9 cellular contexts compared by ENCODE assay signal in the genomic region with DNA sequence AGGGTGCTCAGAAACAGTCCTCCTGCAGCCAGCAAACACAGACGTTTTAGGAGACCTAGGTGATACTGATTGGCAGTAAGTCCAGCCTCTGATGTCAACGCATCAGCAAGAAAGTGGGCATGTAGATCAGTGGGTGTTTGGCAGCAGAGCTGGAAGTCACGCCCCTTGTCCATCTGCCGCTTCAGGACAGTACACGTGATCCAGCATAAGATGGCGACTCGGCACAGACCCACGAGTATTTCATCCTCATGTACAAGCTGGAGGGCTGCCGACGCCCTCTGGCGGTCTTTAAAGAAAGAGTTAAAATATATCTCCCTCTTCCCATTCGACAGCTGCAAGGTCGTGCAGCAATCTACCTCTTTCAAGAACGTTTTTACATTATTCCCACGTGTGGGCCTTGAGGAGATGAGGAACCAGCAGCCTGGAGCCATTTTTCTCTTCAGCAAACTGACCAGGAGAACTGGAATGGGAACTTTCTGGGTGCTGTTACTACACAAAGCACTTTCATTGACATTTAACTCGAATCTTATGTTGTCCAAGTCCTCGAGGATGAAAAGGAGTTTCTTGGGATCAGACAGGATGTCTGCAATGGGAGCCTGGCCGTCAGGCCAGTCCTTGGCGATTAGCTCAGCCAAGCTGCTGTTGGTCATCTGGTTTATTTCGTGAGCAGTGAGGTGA. TPM values are rescaled to one million over a fixed set of nuclear protein-coding genes. Genes with fewer than 3 reads are reported as not detected.
DNase-seq lines count a peak whose midpoint lies in the region; ATAC-seq and TF ChIP-seq lines count a peak whose summit lies in the region.
"Had no signal": no experiment of that assay in that cellular context is flagged by ENCODE, and none has a peak within 500 bp of the region (broad histone marks: within the 10 kb centered on the region; RNA-seq: fewer than 3 reads in every experiment).

No MANE protein-coding gene starts in this region.

- no peaks in the 10 kb centered on the region for H3K36me3 ChIP-seq in ACC112 (ENCODE audit: insufficient read depth, low read length)
- H3K36me3 ChIP-seq in naive thymus-derived CD4-positive, alpha-beta T cell (ENCODE audit: control insufficient read depth in 2 of 3, insufficient read depth in 3 of 3, low read length in 3 of 3) = no peaks in the 10 kb centered on the region
- H3K36me3 ChIP-seq: upper lobe of left lung had no signal

- CTCF ChIA-PET in naive thymus-derived CD4-positive, alpha-beta T cell (lab: Charles Lee) = interaction anchor here (1.4 to 1.5 kb wide), 2 partner anchors 175 to 177 kb away, joined by 3 to 7 read pairs; no protein-coding TSS in a partner anchor

- DNase-seq in NCI-H1092 (lab: John Stamatoyannopoulos, UW) (peak; percentile 86), SHP77 treated with DMSO at 0.1 percent for 48 hours (lab: John Stamatoyannopoulos, UW) (peak; percentile 95), dermis microvascular lymphatic vessel endothelial cell (ENCODE audit: low read depth in 2 of 2) (peak; percentile 77 to 78)
- peak in 6 of 9 donors; percentile 0 to 13 (median 8) for DNase-seq in naive thymus-derived CD4-positive, alpha-beta T cell

- peaks cover 0 to 38% (median 16%) of the 10 kb centered on the region in 5 donors for H3K27me3 Mint-ChIP-seq in naive thymus-derived CD4-positive, alpha-beta T cell

- H3K4me1 ChIP-seq in ACC112 (ENCODE audit: control insufficient read depth, insufficient read depth, low read length, unreplicated experiment) = no peaks in the 10 kb centered on the region
- H3K4me1 ChIP-seq in naive thymus-derived CD4-positive, alpha-beta T cell (ENCODE audit: control insufficient read depth in 2 of 2, insufficient read depth in 2 of 2, low read length in 2 of 2) = no peaks in the 10 kb centered on the region
- H3K4me1 ChIP-seq: upper lobe of left lung had no signal

- peak; percentile 49 for ATAC-seq in naive thymus-derived CD4-positive, alpha-beta T cell
- ATAC-seq in GM21447 (IDR thresholded peaks at IDR 0.05; ENCODE audit: unreplicated experiment) (no peak), GM19351 (IDR thresholded peaks at IDR 0.05; ENCODE audit: unreplicated experiment) (no peak)

- peak overlapping the region; percentile 14 for H2AFZ ChIP-seq in ACC112 (ENCODE audit: low read length, unreplicated experiment)

- H3K4me3 ChIP-seq in ACC112 (ENCODE audit: low read depth, low read length) = no peak overlapping the region
- no peak overlapping the region for H3K4me3 ChIP-seq in naive thymus-derived CD4-positive, alpha-beta T cell (ENCODE audit: low read length)
- H3K4me3 ChIP-seq: upper lobe of left lung had no signal

- peaks cover 0 to 5% (median 0%) of the 10 kb centered on the region in 5 donors for H3K36me3 Mint-ChIP-seq in naive thymus-derived CD4-positive, alpha-beta T cell

- no peaks in the 10 kb centered on the region for H3K79me2 ChIP-seq in ACC112 (ENCODE audit: control insufficient read depth, insufficient read depth, low read length, unreplicated experiment)

- POLR2A ChIA-PET in naive thymus-derived CD4-positive, alpha-beta T cell (lab: Charles Lee) = interaction anchor here (0.6 kb wide), 1 partner anchor 154 kb away, joined by 4 read pairs; no protein-coding TSS in a partner anchor

- H3K9me3 Mint-ChIP-seq in naive thymus-derived CD4-positive, alpha-beta T cell = peaks cover 10 to 28% (median 14%) of the 10 kb centered on the region in 11 donors

- peak; percentile 55; the same call in 2 of the 3 replicates for TF ChIP-seq CTCF in GM12872 (IDR thresholded peaks at IDR 0.05; ENCODE audit: insufficient read depth, low read depth, low read length)

- intact Hi-C loops in naive thymus-derived CD4-positive, alpha-beta T cell (cut with micrococcal nuclease) = loop anchor here in 1 of 2 donors (5.0 kb wide), 1 partner anchor 177 kb away; no protein-coding TSS in a partner anchor

- peaks cover 0 to 5% (median 0%) of the 10 kb centered on the region in 7 donors for H3K4me1 Mint-ChIP-seq in naive thymus-derived CD4-positive, alpha-beta T cell

- H3K27ac Mint-ChIP-seq in naive thymus-derived CD4-positive, alpha-beta T cell = no peak overlapping the region

- no peak overlapping the region for H3K27ac ChIP-seq in ACC112 (ENCODE audit: low read depth, low read length)
- no peak overlapping the region for H3K27ac ChIP-seq in naive thymus-derived CD4-positive, alpha-beta T cell (ENCODE audit: low read depth, low read length)
- H3K27ac ChIP-seq: upper lobe of left lung had no signal

- peak overlapping the region in 3 of 10 donors; percentile 4 to 30 (median 14) for H3K4me3 Mint-ChIP-seq in naive thymus-derived CD4-positive, alpha-beta T cell

- no peaks in the 10 kb centered on the region for H3K27me3 ChIP-seq in ACC112 (ENCODE audit: insufficient read depth, low read length)
- H3K27me3 ChIP-seq in naive thymus-derived CD4-positive, alpha-beta T cell (ENCODE audit: control insufficient read depth in 2 of 2, insufficient read depth in 2 of 2, low read length in 2 of 2) = no peaks in the 10 kb centered on the region
- H3K27me3 ChIP-seq: upper lobe of left lung had no signal

- H3K9me3 ChIP-seq in naive thymus-derived CD4-positive, alpha-beta T cell (ENCODE audit: control insufficient read depth in 2 of 3, low read length in 3 of 3) = no peaks in the 10 kb centered on the region
- H3K9me3 ChIP-seq: upper lobe of left lung had no signal

RNA-seq across cellular contexts. Expression of a gene that starts 22.3 kb away (rescaled TPM):
- under 0.01 TPM in 2 replicates for total RNA-seq in dermis microvascular lymphatic vessel endothelial cell
- not detected for total RNA-seq in naive thymus-derived CD4-positive, alpha-beta T cell
- not detected for polyA plus RNA-seq in naive thymus-derived CD4-positive, alpha-beta T cell
- total RNA-seq: upper lobe of left lung had no signal

RNA-seq across cellular contexts. Expression of a gene that starts 26.8 kb away (rescaled TPM):
- total RNA-seq in dermis microvascular lymphatic vessel endothelial cell = not detected in 2 replicates
- total RNA-seq in naive thymus-derived CD4-positive, alpha-beta T cell = not detected
- not detected for polyA plus RNA-seq in naive thymus-derived CD4-positive, alpha-beta T cell
- total RNA-seq: upper lobe of left lung had no signal

RNA-seq across cellular contexts. Expression of a gene that starts 40.6 kb away (rescaled TPM):
- total RNA-seq in dermis microvascular lymphatic vessel endothelial cell = 0.51 TPM in 1 of 2 replicates, not detected in the other
- not detected for total RNA-seq in naive thymus-derived CD4-positive, alpha-beta T cell
- not detected for polyA plus RNA-seq in naive thymus-derived CD4-positive, alpha-beta T cell
- total RNA-seq: upper lobe of left lung had no signal

RNA-seq across cellular contexts. Expression of a gene that starts 50.6 kb away (rescaled TPM):
- 1.3 and 3.4 TPM in 2 replicates for total RNA-seq in dermis microvascular lymphatic vessel endothelial cell
- not detected for total RNA-seq in naive thymus-derived CD4-positive, alpha-beta T cell
- polyA plus RNA-seq in naive thymus-derived CD4-positive, alpha-beta T cell = not detected
- total RNA-seq: upper lobe of left lung had no signal

Comparison
In these comparisons a context has a peak if more than half of its experiments do, and no peak if none do; other contexts are left out.
1. DNase-seq: peak in every context shown above with its lines; median percentile 95 in SHP77 treated with DMSO at 0.1 percent for 48 hours; 86 in NCI-H1092; 78 in dermis microvascular lymphatic vessel endothelial cell; 8 in naive thymus-derived CD4-positive, alpha-beta T cell.